In genomic region chr16:8782673-8783072, GRCh38 we compare ENCODE assay signal across 22 cellular contexts. TPM values are rescaled to one million over a fixed set of nuclear protein-coding genes. Genes with fewer than 3 reads are reported as not detected.
DNase-seq lines count a peak whose midpoint lies in the region; ATAC-seq and TF ChIP-seq lines count a peak whose summit lies in the region.
"Had no signal": no experiment of that assay in that cellular context is flagged by ENCODE, and none has a peak within 500 bp of the region (broad histone marks: within the 10 kb centered on the region; RNA-seq: fewer than 3 reads in every experiment).

No MANE protein-coding gene starts in this region.

- H3K27me3 Mint-ChIP-seq in activated naive CD4-positive, alpha-beta T cell treated with anti-CD3 and anti-CD28 coated beads, Interleukin-2, amount 10 ng/mL, durations not matched to agents 7 days and 5 days, result no peaks in the 10 kb centered on the region
- no peaks in the 10 kb centered on the region for H3K27me3 Mint-ChIP-seq in central memory CD8-positive, alpha-beta T cell
- H3K27me3 Mint-ChIP-seq: B cell; CD4-positive, alpha-beta T cell had no signal

- H3K4me1 ChIP-seq in Karpas-422 (ENCODE audit: low read length) (no peaks in the 10 kb centered on the region), mammary epithelial cell (ENCODE audit: insufficient read depth, low read length) (no peaks in the 10 kb centered on the region)
- H3K4me1 ChIP-seq: BLaER1 had no signal

- no peak overlapping the region for H3K4me3 Mint-ChIP-seq in activated naive CD4-positive, alpha-beta T cell treated with anti-CD3 and anti-CD28 coated beads, Interleukin-2, amount 10 ng/mL, durations not matched to agents 7 days and 5 days
- H3K4me3 Mint-ChIP-seq in central memory CD8-positive, alpha-beta T cell, result no peak overlapping the region
- H3K4me3 Mint-ChIP-seq in stimulated activated effector memory CD8-positive, alpha-beta T cell treated with anti-CD3 and anti-CD28 coated beads, Interleukin-12 subunit alpha, Interleukin-12 subunit beta, amount 100 ng/mL, for 72 hours, result no peak overlapping the region
- H3K4me3 Mint-ChIP-seq: B cell; CD4-positive, alpha-beta T cell; CD8-positive, alpha-beta memory T cell; GM23338; H9 had no signal

- H3K9ac ChIP-seq in Karpas-422 (ENCODE audit: low read length) (no peak overlapping the region), mammary epithelial cell (ENCODE audit: insufficient read depth, low read length) (no peak overlapping the region)
- H3K9ac ChIP-seq: BLaER1 had no signal

- H3K36me3 ChIP-seq in Karpas-422 (ENCODE audit: insufficient read depth, low read length) (no peaks in the 10 kb centered on the region), mammary epithelial cell (ENCODE audit: insufficient read depth, low read length) (no peaks in the 10 kb centered on the region)

- in situ Hi-C loops in mammary epithelial cell (cut with MboI; ENCODE audit: low sequenced_read_pairs in 2 of 2), result no loop called here

- no peak overlapping the region for H3K27ac ChIP-seq in Karpas-422 (ENCODE audit: low read length)
- no peak overlapping the region for H3K27ac ChIP-seq in mammary epithelial cell (ENCODE audit: insufficient read depth, low read depth, low read length)
- H3K27ac ChIP-seq: 22Rv1, BLaER1, C4-2B had no signal

- H3K27ac Mint-ChIP-seq in activated naive CD4-positive, alpha-beta T cell treated with anti-CD3 and anti-CD28 coated beads, Interleukin-2, amount 10 ng/mL, durations not matched to agents 7 days and 5 days, result peak overlapping the region; percentile 15
- peak overlapping the region; percentile 49 for H3K27ac Mint-ChIP-seq in central memory CD8-positive, alpha-beta T cell (ENCODE audit: low read depth)
- peak overlapping the region; percentile 43 for H3K27ac Mint-ChIP-seq in stimulated activated effector memory CD8-positive, alpha-beta T cell treated with anti-CD3 and anti-CD28 coated beads, Interleukin-12 subunit alpha, Interleukin-12 subunit beta, amount 100 ng/mL, for 72 hours
- H3K27ac Mint-ChIP-seq: B cell; CD4-positive, alpha-beta T cell; GM23338; H9 had no signal

- no peaks in the 10 kb centered on the region for H3K36me3 Mint-ChIP-seq in activated naive CD4-positive, alpha-beta T cell treated with anti-CD3 and anti-CD28 coated beads, Interleukin-2, amount 10 ng/mL, durations not matched to agents 7 days and 5 days
- no peaks in the 10 kb centered on the region for H3K36me3 Mint-ChIP-seq in central memory CD8-positive, alpha-beta T cell (ENCODE audit: insufficient read depth)
- peaks cover 6% of the 10 kb centered on the region for H3K36me3 Mint-ChIP-seq in stimulated activated effector memory CD8-positive, alpha-beta T cell treated with anti-CD3 and anti-CD28 coated beads, Interleukin-12 subunit alpha, Interleukin-12 subunit beta, amount 100 ng/mL, for 72 hours

- DNase-seq in activated naive CD4-positive, alpha-beta T cell treated with anti-CD3 and anti-CD28 coated beads, Interleukin-2, amount 10 ng/mL, durations not matched to agents 7 days and 5 days, result no peak
- DNase-seq in activated naive CD4-positive, alpha-beta T cell treated with anti-CD3 and anti-CD28 coated beads, Interleukin-2, amount 50 U/mL, for 16 hours, result no peak
- peak; percentile 14 for DNase-seq in Karpas-422
- no peak for DNase-seq in central memory CD8-positive, alpha-beta T cell (ENCODE audit: low spot score in 2 of 2)
- no peak for DNase-seq in stimulated activated effector memory CD8-positive, alpha-beta T cell treated with anti-CD3 and anti-CD28 coated beads, Interleukin-12 subunit alpha, Interleukin-12 subunit beta, amount 100 ng/mL, for 72 hours (ENCODE audit: low spot score in 2 of 2)
- DNase-seq in mammary epithelial cell, result no peak
- no peak for DNase-seq in activated gamma-delta T cell treated with Interleukin-2 at 50 U/mL for 16 hours
- DNase-seq in NCI-H1105 treated with DMSO at 0.1 percent for 48 hours (lab: John Stamatoyannopoulos, UW), result no peak
- DNase-seq: CD4-positive, alpha-beta T cell; CD8-positive, alpha-beta memory T cell; DMS 273 treated with DMSO at 0.1 percent for 48 hours; DMS79; EL; GDM1; H9 had no signal

- no peak overlapping the region for H3K4me2 ChIP-seq in Karpas-422 (ENCODE audit: low read depth, low read length, poor library complexity, severe bottlenecking)
- no peak overlapping the region for H3K4me2 ChIP-seq in mammary epithelial cell (ENCODE audit: insufficient read depth, low read depth, low read length)
- H3K4me2 ChIP-seq: BLaER1, GM23338 had no signal

- ATAC-seq in central memory CD8-positive, alpha-beta T cell (replicated peaks; ENCODE audit: extremely low read depth, poor library complexity, severe bottlenecking), result no peak
- no peak for ATAC-seq in stimulated activated effector memory CD8-positive, alpha-beta T cell treated with anti-CD3 and anti-CD28 coated beads, Interleukin-12 subunit alpha, Interleukin-12 subunit beta, amount 100 ng/mL, for 72 hours
- ATAC-seq: GM12878, GM23338, HCT116 had no signal

- H4K20me1 ChIP-seq in Karpas-422 (ENCODE audit: insufficient read depth, low read depth, low read length) (no peaks in the 10 kb centered on the region), mammary epithelial cell (ENCODE audit: insufficient read depth, low read length) (no peaks in the 10 kb centered on the region)
- H4K20me1 ChIP-seq: BLaER1 had no signal

- no peaks in the 10 kb centered on the region; the same call in 1 of the 2 replicates for H3K27me3 ChIP-seq in Karpas-422 (ENCODE audit: low read length)
- no peaks in the 10 kb centered on the region for H3K27me3 ChIP-seq in mammary epithelial cell (ENCODE audit: insufficient read depth, low read length)
- H3K27me3 ChIP-seq: BLaER1 had no signal

- H3K9me3 Mint-ChIP-seq in activated naive CD4-positive, alpha-beta T cell treated with anti-CD3 and anti-CD28 coated beads, Interleukin-2, amount 10 ng/mL, durations not matched to agents 7 days and 5 days, result no peaks in the 10 kb centered on the region
- no peaks in the 10 kb centered on the region for H3K9me3 Mint-ChIP-seq in central memory CD8-positive, alpha-beta T cell
- no peaks in the 10 kb centered on the region for H3K9me3 Mint-ChIP-seq in stimulated activated effector memory CD8-positive, alpha-beta T cell treated with anti-CD3 and anti-CD28 coated beads, Interleukin-12 subunit alpha, Interleukin-12 subunit beta, amount 100 ng/mL, for 72 hours
- H3K9me3 Mint-ChIP-seq: CD4-positive, alpha-beta T cell; CD8-positive, alpha-beta memory T cell; GM23338; H9 had no signal

- intact Hi-C loops in mammary epithelial cell (cut with micrococcal nuclease), result no loop called here

- no peaks in the 10 kb centered on the region for H3K9me2 ChIP-seq in Karpas-422 (replicated peaks; ENCODE audit: insufficient read depth, low read length)

- CTCF ChIA-PET in activated naive CD4-positive, alpha-beta T cell treated with anti-CD3 and anti-CD28 coated beads, Interleukin-2, amount 10 ng/mL, durations not matched to agents 7 days and 5 days (lab: Charles Lee), result no interaction called here
- CTCF ChIA-PET in mammary epithelial cell (lab: Charles Lee; ENCODE audit: low non-redundant PET), result no interaction called here

- no peak for TF ChIP-seq CTCF in mammary epithelial cell (conservative IDR thresholded peaks at IDR 0.05 in 1 of 2, IDR thresholded peaks at IDR 0.05 in 1 of 2; ENCODE audit: extremely low read depth in 1 of 2, insufficient read depth in 1 of 2, low read depth in 1 of 2, low read length in 2 of 2)

- no peaks in the 10 kb centered on the region for H3K79me2 ChIP-seq in Karpas-422 (ENCODE audit: low read length)
- H3K79me2 ChIP-seq in mammary epithelial cell (ENCODE audit: insufficient read depth, low read length), result no peaks in the 10 kb centered on the region

- H2AFZ ChIP-seq in Karpas-422 (ENCODE audit: low read length), result no peak overlapping the region
- no peak overlapping the region for H2AFZ ChIP-seq in mammary epithelial cell (ENCODE audit: low read depth, low read length)
- H2AFZ ChIP-seq: GM23338 had no signal

- H3K4me1 Mint-ChIP-seq in activated naive CD4-positive, alpha-beta T cell treated with anti-CD3 and anti-CD28 coated beads, Interleukin-2, amount 10 ng/mL, durations not matched to agents 7 days and 5 days, result no peaks in the 10 kb centered on the region
- H3K4me1 Mint-ChIP-seq in central memory CD8-positive, alpha-beta T cell, result no peaks in the 10 kb centered on the region
- no peaks in the 10 kb centered on the region for H3K4me1 Mint-ChIP-seq in stimulated activated effector memory CD8-positive, alpha-beta T cell treated with anti-CD3 and anti-CD28 coated beads, Interleukin-12 subunit alpha, Interleukin-12 subunit beta, amount 100 ng/mL, for 72 hours
- H3K4me1 Mint-ChIP-seq: B cell; CD8-positive, alpha-beta memory T cell; GM23338; H9 had no signal

- BruUV-seq in mammary epithelial cell (replicated peaks; lab: Mats Ljungman, UMichigan), result no TSS peak

- dilution Hi-C loops in mammary epithelial cell (cut with HindIII; ENCODE audit: low sequenced_read_pairs), result no loop called here

- 34% methylated on average over 6 of the region's 6 CpGs for WGBS in mammary epithelial cell (ENCODE audit: low coverage, missing lambda C conversion rate)

- H3K4me3 ChIP-seq in Karpas-422 (ENCODE audit: low read length) (no peak overlapping the region), mammary epithelial cell (replicated peaks in 1 of 3; ENCODE audit: insufficient read depth in 1 of 3, low read depth in 2 of 3, low read length in 3 of 3) (no peak overlapping the region)
- H3K4me3 ChIP-seq: BLaER1, GM12878, GM23338 had no signal

- H3K9me3 ChIP-seq in Karpas-422 (ENCODE audit: low read length) (no peaks in the 10 kb centered on the region), mammary epithelial cell (replicated peaks; ENCODE audit: insufficient read depth, low read length) (no peaks in the 10 kb centered on the region)
- H3K9me3 ChIP-seq: BLaER1 had no signal

RNA-seq across cellular contexts. Expression of gene TMEM186, which starts 14.8 kb away (rescaled TPM):
- 4.9 and 8.1 TPM in 2 replicates for total RNA-seq in Karpas-422 (2014; rRNA removed; shearing (Covaris generic); ENCODE audit: low replicate concordance)
- total RNA-seq in mammary epithelial cell, result 1 to 10 TPM; 4.5 to 9.8 TPM
- polyA plus RNA-seq in mammary epithelial cell, result 10.8 TPM
- not detected for polyA minus RNA-seq in mammary epithelial cell

RNA-seq across cellular contexts. Expression of gene PMM2, which starts 15.0 kb away (rescaled TPM):
- 26.5 and 27.1 TPM in 2 replicates for total RNA-seq in Karpas-422 (2014; rRNA removed; shearing (Covaris generic); ENCODE audit: low replicate concordance)
- total RNA-seq in mammary epithelial cell, result 10 to 100 TPM; 36.2 to 67.8 TPM
- 34.2 TPM for polyA plus RNA-seq in mammary epithelial cell
- 68.8 TPM for polyA minus RNA-seq in mammary epithelial cell
